Comparison of ENCODE assay signal across 13 cellular contexts in genomic region chr18:68713131-68713530, GRCh38. TPM values are rescaled to one million over a fixed set of nuclear protein-coding genes. Genes with fewer than 3 reads are reported as not detected.
A peak's percentile ranks its signal among the peaks of the same experiment; 100 is the strongest.
DNase-seq lines count a peak whose midpoint lies in the region; ATAC-seq, FAIRE-seq and TF ChIP-seq lines count a peak whose summit lies in the region.
"Had no signal": no experiment of that assay in that cellular context is flagged by ENCODE, and none has a peak within 500 bp of the region (broad histone marks: within the 10 kb centered on the region; RNA-seq: fewer than 3 reads in every experiment).

No MANE protein-coding gene starts in this region.

- no peak for TF ChIP-seq CTCF in H9 (conservative IDR thresholded peaks at IDR 0.05)

- H3K9me3 ChIP-seq in H9 (ENCODE audit: control insufficient read depth, low read depth, low read length) = no peaks in the 10 kb centered on the region
- no peaks in the 10 kb centered on the region for H3K9me3 ChIP-seq in small intestine (ENCODE audit: control insufficient read depth, low read depth)
- H3K9me3 ChIP-seq: esophagus squamous epithelium, thoracic aorta had no signal

- no CpG with 5 or more reads among the region's 4 CpGs for WGBS in H9 (ENCODE audit: extremely low coverage, insufficient read length, low lambda C conversion rate)
- WGBS in small intestine, 3 donors = 78 to 89% (median 84%) methylated on average over 4 of the region's 4 CpGs

- H3K9me3 Mint-ChIP-seq in H9 = no peaks in the 10 kb centered on the region
- no peaks in the 10 kb centered on the region for H3K9me3 Mint-ChIP-seq in activated naive CD8-positive, alpha-beta T cell treated with anti-CD3 and anti-CD28 coated beads, Interleukin-2, amount 10 ng/mL, durations not matched to agents 7 days and 5 days
- no peaks in the 10 kb centered on the region for H3K9me3 Mint-ChIP-seq in naive thymus-derived CD8-positive, alpha-beta T cell

- DNase-seq in ELF-1 (ENCODE audit: low read depth, low spot score) = peak; percentile 52
- DNase-seq in H9 = no peak
- no peak for DNase-seq in activated naive CD8-positive, alpha-beta T cell treated with anti-CD3 and anti-CD28 coated beads, Interleukin-2, amount 10 ng/mL, durations not matched to agents 7 days and 5 days
- DNase-seq in naive thymus-derived CD8-positive, alpha-beta T cell = no peak
- DNase-seq in AG08396 (ENCODE audit: low spot score) = no peak
- no peak for DNase-seq in small intestine
- no peak for DNase-seq in foreskin melanocyte
- DNase-seq: activated gamma-delta T cell treated with Interleukin-2 at 50 U/mL for 16 hours, esophagus squamous epithelium, NCI-H1694 treated with DMSO at 0.1 percent for 48 hours, SW 1271 had no signal

- H4K91ac ChIP-seq in H9 (ENCODE audit: insufficient read length, low read depth, low read length) = no peak overlapping the region

- H3K79me1 ChIP-seq in H9 (ENCODE audit: insufficient read depth, low read depth, low read length, poor library complexity, severe bottlenecking) = no peaks in the 10 kb centered on the region

- no peak overlapping the region for H3K27ac ChIP-seq in H9 (ENCODE audit: insufficient read length, low read depth, low read length)
- H3K27ac ChIP-seq in small intestine (ENCODE audit: low read depth in 1 of 2, low read length in 1 of 2) = no peak overlapping the region
- H3K27ac ChIP-seq: thoracic aorta had no signal

- H3K36me3 ChIP-seq in small intestine (ENCODE audit: control insufficient read depth in 2 of 2, insufficient read depth in 2 of 2, low read length in 2 of 2) = peaks cover 0 to 4% of the 10 kb centered on the region in 2 donors

- no peak overlapping the region for H3K14ac ChIP-seq in H9 (ENCODE audit: insufficient read depth, low read length)

- no peak overlapping the region for H2BK120ac ChIP-seq in H9 (ENCODE audit: low read depth, low read length, poor library complexity, severe bottlenecking)

- H3T11ph ChIP-seq in H9 (ENCODE audit: low read length) = no peak overlapping the region

- no peak for ATAC-seq in activated naive CD8-positive, alpha-beta T cell treated with anti-CD3 and anti-CD28 coated beads, Interleukin-2, amount 10 ng/mL, durations not matched to agents 7 days and 5 days (ENCODE audit: low read depth)
- ATAC-seq in naive thymus-derived CD8-positive, alpha-beta T cell = no peak
- ATAC-seq in GM21515 (IDR thresholded peaks at IDR 0.05; ENCODE audit: unreplicated experiment) = no peak

- no peak overlapping the region for H3K56ac ChIP-seq in H9 (ENCODE audit: insufficient read length, low read depth, low read length)

- H3K4me1 ChIP-seq in H9 (ENCODE audit: insufficient read depth, low read length) (no peaks in the 10 kb centered on the region), small intestine (ENCODE audit: control insufficient read depth in 2 of 2, insufficient read depth in 1 of 2, low read depth in 1 of 2, low read length in 1 of 2) (peaks cover 2 to 10% of the 10 kb centered on the region in 2 donors)

- no peak overlapping the region for H2AFZ ChIP-seq in H9 (ENCODE audit: low read length)

- H2BK12ac ChIP-seq in H9 (ENCODE audit: insufficient read length, low read depth, low read length) = no peak overlapping the region

- no peaks in the 10 kb centered on the region for H3K27me3 Mint-ChIP-seq in H9 (ENCODE audit: low read depth)
- H3K27me3 Mint-ChIP-seq in activated naive CD8-positive, alpha-beta T cell treated with anti-CD3 and anti-CD28 coated beads, Interleukin-2, amount 10 ng/mL, durations not matched to agents 7 days and 5 days = no peaks in the 10 kb centered on the region
- H3K27me3 Mint-ChIP-seq in naive thymus-derived CD8-positive, alpha-beta T cell = no peaks in the 10 kb centered on the region

- peak overlapping the region; percentile 43 to 68 for H3K4me3 Mint-ChIP-seq in H9
- peak overlapping the region; percentile 76 for H3K4me3 Mint-ChIP-seq in activated naive CD8-positive, alpha-beta T cell treated with anti-CD3 and anti-CD28 coated beads, Interleukin-2, amount 10 ng/mL, durations not matched to agents 7 days and 5 days
- peak overlapping the region; percentile 54 to 99 (median 76) for H3K4me3 Mint-ChIP-seq in naive thymus-derived CD8-positive, alpha-beta T cell

- H4K8ac ChIP-seq in H9 (replicated peaks; ENCODE audit: insufficient read length, low read depth, low read length) = no peak overlapping the region

- H4K5ac ChIP-seq in H9 (ENCODE audit: insufficient read length, low read depth, low read length) = no peak overlapping the region

- H3K4me2 ChIP-seq in H9 (ENCODE audit: insufficient read depth, insufficient read length, low read length) = no peak overlapping the region

- no peaks in the 10 kb centered on the region for H3K27me3 ChIP-seq in H9 (ENCODE audit: insufficient read depth, low read length)
- H3K27me3 ChIP-seq in small intestine (ENCODE audit: control insufficient read depth in 2 of 2, insufficient read depth in 2 of 2, low read length in 2 of 2) = no peaks in the 10 kb centered on the region
- H3K27me3 ChIP-seq: esophagus squamous epithelium had no signal

- H3K36me3 Mint-ChIP-seq in H9 (ENCODE audit: insufficient read depth in 1 of 3, low read depth in 3 of 3) = peaks cover 18 to 43% (median 41%) of the 10 kb centered on the region in 3 experiments
- H3K36me3 Mint-ChIP-seq in activated naive CD8-positive, alpha-beta T cell treated with anti-CD3 and anti-CD28 coated beads, Interleukin-2, amount 10 ng/mL, durations not matched to agents 7 days and 5 days = peaks cover 28% of the 10 kb centered on the region
- H3K36me3 Mint-ChIP-seq in naive thymus-derived CD8-positive, alpha-beta T cell = peaks cover 0 to 42% (median 18%) of the 10 kb centered on the region in 3 donors

- peaks cover 3% of the 10 kb centered on the region for H3K23me2 ChIP-seq in H9 (ENCODE audit: insufficient read length, low read depth, low read length, poor library complexity, severe bottlenecking)

- no peak overlapping the region for H2BK15ac ChIP-seq in H9 (ENCODE audit: low read depth, low read length)

- no peak overlapping the region for H3K4ac ChIP-seq in H9 (ENCODE audit: low read depth, low read length)

- H3K18ac ChIP-seq in H9 (ENCODE audit: insufficient read length, low read depth, low read length) = no peak overlapping the region

- no peak overlapping the region for H2AK5ac ChIP-seq in H9 (ENCODE audit: insufficient read length, low read length)

- peaks cover 7% of the 10 kb centered on the region; the same call in 1 of the 2 replicates for H3K79me2 ChIP-seq in H9 (ENCODE audit: insufficient read depth, low read length)

- POLR2A ChIA-PET in activated naive CD8-positive, alpha-beta T cell treated with anti-CD3 and anti-CD28 coated beads, Interleukin-2, amount 10 ng/mL, durations not matched to agents 7 days and 5 days (lab: Charles Lee) = no interaction called here
- POLR2A ChIA-PET in naive thymus-derived CD8-positive, alpha-beta T cell (lab: Charles Lee) = interaction anchor here (0.9 kb wide), 1 partner anchor 9 kb away, joined by 3 read pairs; no protein-coding TSS in a partner anchor

- H3K23ac ChIP-seq in H9 (ENCODE audit: insufficient read length, low read depth, low read length) = no peak overlapping the region

- H2BK5ac ChIP-seq in H9 (ENCODE audit: insufficient read length, low read length) = no peak overlapping the region

- peaks cover 13% of the 10 kb centered on the region in 2 experiments for H3K4me1 Mint-ChIP-seq in H9
- peaks cover 36% of the 10 kb centered on the region for H3K4me1 Mint-ChIP-seq in activated naive CD8-positive, alpha-beta T cell treated with anti-CD3 and anti-CD28 coated beads, Interleukin-2, amount 10 ng/mL, durations not matched to agents 7 days and 5 days
- H3K4me1 Mint-ChIP-seq in naive thymus-derived CD8-positive, alpha-beta T cell = peaks cover 20 to 64% (median 60%) of the 10 kb centered on the region in 4 donors

- no peak overlapping the region for H3K27ac Mint-ChIP-seq in H9
- peak overlapping the region; percentile 69 for H3K27ac Mint-ChIP-seq in activated naive CD8-positive, alpha-beta T cell treated with anti-CD3 and anti-CD28 coated beads, Interleukin-2, amount 10 ng/mL, durations not matched to agents 7 days and 5 days
- H3K27ac Mint-ChIP-seq in naive thymus-derived CD8-positive, alpha-beta T cell = peak overlapping the region in 6 of 10 donors; percentile 11 to 86 (median 34)

- no peak for FAIRE-seq in small intestine (lab: Jason Lieb, UNC)

- H3K9ac ChIP-seq in H9 (ENCODE audit: extremely low read depth, insufficient read length, low read length) = no peak overlapping the region

- peaks cover 3% of the 10 kb centered on the region for H4K20me1 ChIP-seq in H9 (ENCODE audit: control insufficient read depth, insufficient read depth, insufficient read length)

- H3K4me3 ChIP-seq in small intestine (ENCODE audit: low read depth in 1 of 2, low read length in 2 of 2) = no peak overlapping the region

- no peak overlapping the region for H2BK20ac ChIP-seq in H9 (ENCODE audit: low read depth, low read length, poor library complexity, severe bottlenecking)

RNA-seq across cellular contexts. Expression of gene TMX3, which starts 1.8 kb away (rescaled TPM):
- total RNA-seq in H9 (2021) = 38.0 and 39.5 TPM in 2 replicates
- total RNA-seq in activated naive CD8-positive, alpha-beta T cell treated with anti-CD3 and anti-CD28 coated beads, Interleukin-2, amount 10 ng/mL, durations not matched to agents 7 days and 5 days = 10 to 100 TPM; 65.3 to 68.1 TPM
- total RNA-seq in naive thymus-derived CD8-positive, alpha-beta T cell = 10 to 100 TPM; 66.6 to 72.4 TPM
- polyA plus RNA-seq in naive thymus-derived CD8-positive, alpha-beta T cell = 10 to 100 TPM; 13.0 to 18.5 (median 17.7) TPM
- 10 to 100 TPM; 14.5 to 45.4 (median 22.2) TPM for polyA plus RNA-seq in small intestine

Comparison
In these comparisons a context has a peak if more than half of its experiments do, and no peak if none do; other contexts are left out.
1. H3K27ac Mint-ChIP-seq: peak in activated naive CD8-positive, alpha-beta T cell treated with anti-CD3 and anti-CD28 coated beads, Interleukin-2, amount 10 ng/mL, durations not matched to agents 7 days and 5 days (single experiment) and naive thymus-derived CD8-positive, alpha-beta T cell (6 of 10); none in H9 (0 of 3).
2. Peak in every context shown above with its lines, with median percentiles within 50 percentile points of each other: H3K4me3 Mint-ChIP-seq.